In genomic region chr22:49769691-49770315, GRCh38 we compare ENCODE assay signal across 1 cellular context.
TF ChIP-seq lines count a peak whose summit lies in the region.

No MANE protein-coding gene starts in this region.

TF ChIP-seq in GM23338, 12 proteins besides CTCF, POLR2A, EP300 and RAD21 (continued from another document):
- TF ChIP-seq ETS1 (IDR thresholded peaks at IDR 0.05), result no peak
- TF ChIP-seq STAT1 (IDR thresholded peaks at IDR 0.05; ENCODE audit: unreplicated experiment), result no peak
- TF ChIP-seq EZH2 (IDR thresholded peaks at IDR 0.05; ENCODE audit: low read depth, unreplicated experiment), result no peak
- TF ChIP-seq REST (IDR thresholded peaks at IDR 0.05; ENCODE audit: unreplicated experiment), result no peak
- no peak for TF ChIP-seq EZH2phosphoT487 (IDR thresholded peaks at IDR 0.05; ENCODE audit: unreplicated experiment)
- TF ChIP-seq ZNF114 (CRISPR knock-in tag; IDR thresholded peaks at IDR 0.05), result no peak
- TF ChIP-seq ZNF462 (CRISPR knock-in tag; IDR thresholded peaks at IDR 0.05), result no peak
- no peak for TF ChIP-seq JUNB (IDR thresholded peaks at IDR 0.05; ENCODE audit: unreplicated experiment)
- no peak for TF ChIP-seq NANOG (IDR thresholded peaks at IDR 0.05; ENCODE audit: borderline replicate concordance)
- no peak for TF ChIP-seq CREB1 (CRISPR knock-in tag; IDR thresholded peaks at IDR 0.05; ENCODE audit: low read depth)
- TF ChIP-seq ZNF331 (CRISPR knock-in tag; IDR thresholded peaks at IDR 0.05; ENCODE audit: low read depth), result no peak
